ENCODE assay signal across 9 cellular contexts in genomic region chr5:80141681-80142080, GRCh38.
DNase-seq lines count a peak whose midpoint lies in the region; ATAC-seq, FAIRE-seq and TF ChIP-seq lines count a peak whose summit lies in the region.
"Had no signal": no experiment of that assay in that cellular context is flagged by ENCODE, and none has a peak within 500 bp of the region (broad histone marks: within the 10 kb centered on the region; RNA-seq: fewer than 3 reads in every experiment).

No MANE protein-coding gene starts in this region.

- H2BK20ac ChIP-seq in H1 (ENCODE audit: low read length): peak overlapping the region; percentile 88

- H2AK5ac ChIP-seq in H1 (ENCODE audit: low read depth, low read length): peak overlapping the region; percentile 84; the same call in 1 of the 2 replicates

- no peak overlapping the region for H3K23ac ChIP-seq in H1 (ENCODE audit: insufficient read length)

- 0 out of 2 replicates have a peak overlapping the region, but pooled peaks have one; percentile 79 for H4K8ac ChIP-seq in H1 (ENCODE audit: extremely low read depth, insufficient read depth, low read length)

- no peaks in the 10 kb centered on the region for H3K27me3 ChIP-seq in PC-3 (ENCODE audit: low read length)
- H3K27me3 ChIP-seq in H1 (replicated peaks in 1 of 4; ENCODE audit: control insufficient read depth in 3 of 4, extremely low read depth in 1 of 4, insufficient read depth in 3 of 4, low read length in 3 of 4): no peaks in the 10 kb centered on the region
- H3K27me3 ChIP-seq in pancreas: no peaks in the 10 kb centered on the region

- H3K4me3 Mint-ChIP-seq in CD14-positive monocyte (peak overlapping the region in 1 of 2 donors; percentile 77), natural killer cell (no peak overlapping the region)

- peaks cover 37 to 49% of the 10 kb centered on the region in 2 donors for H3K36me3 Mint-ChIP-seq in CD14-positive monocyte
- H3K36me3 Mint-ChIP-seq in natural killer cell: no peaks in the 10 kb centered on the region

- POLR2A ChIA-PET in PC-3 (lab: Charles Lee; ENCODE audit: unreplicated experiment): no interaction called here
- POLR2A ChIA-PET in H1 (lab: Charles Lee; ENCODE audit: partially characterized antibody): interaction anchor here (0.7 to 2.7 kb wide), 13 partner anchors 14 to 118 kb away, joined by 3 to 11 read pairs (median 6); partner anchors contain the start of gene SERINC5

- peak overlapping the region; percentile 89 to 96 (median 94) for H3K27ac Mint-ChIP-seq in CD14-positive monocyte
- no peak overlapping the region for H3K27ac Mint-ChIP-seq in natural killer cell

- CTCF ChIA-PET in PC-3 (lab: Charles Lee) (no interaction called here), H1 (lab: Charles Lee; ENCODE audit: partially characterized antibody) (interaction anchor here (0.7 to 2.9 kb wide), 9 partner anchors 15 to 57 kb away, joined by 3 to 11 read pairs (median 4); no protein-coding TSS in a partner anchor)

- no peak overlapping the region for H3K56ac ChIP-seq in H1 (replicated peaks; ENCODE audit: insufficient read length, low read depth, low read length)

- no peak overlapping the region for H3K27ac ChIP-seq in PC-3 (ENCODE audit: low read length)
- peak overlapping the region; percentile 85 for H3K27ac ChIP-seq in H1 (ENCODE audit: low read depth, low read length)
- H3K27ac ChIP-seq in pancreas: peak overlapping the region in 3 of 4 donors; percentile 34 to 79 (median 66)

- H3K27me3 Mint-ChIP-seq in CD14-positive monocyte (ENCODE audit: low read depth in 3 of 3): no peaks in the 10 kb centered on the region
- no peaks in the 10 kb centered on the region for H3K27me3 Mint-ChIP-seq in natural killer cell (ENCODE audit: low read depth in 2 of 2)

- no peak overlapping the region for H3K4ac ChIP-seq in H1 (replicated peaks; ENCODE audit: insufficient read length, low read depth, low read length)

- H3K4me1 Mint-ChIP-seq in CD14-positive monocyte: peaks cover 91% of the 10 kb centered on the region
- H3K4me1 Mint-ChIP-seq in natural killer cell: no peaks in the 10 kb centered on the region

- no peak for ATAC-seq in PC-3
- no peak for ATAC-seq in pancreas
- no peak for ATAC-seq in natural killer cell

- DNase-seq in CD14-positive monocyte (ENCODE audit: low spot score): no peak
- DNase-seq in PC-3: no peak
- DNase-seq in H1 (ENCODE audit: low read depth in 1 of 2, low spot score in 2 of 2): no peak
- no peak for DNase-seq in pancreas
- no peak for DNase-seq in NCI-H2227 (lab: John Stamatoyannopoulos, UW; ENCODE audit: unreplicated experiment)
- no peak for DNase-seq in natural killer cell
- no peak for DNase-seq in SW 1271 (lab: John Stamatoyannopoulos, UW)
- DNase-seq in NCI-H226: no peak
- DNase-seq: DMS79 had no signal

- no peaks in the 10 kb centered on the region for H3K79me2 ChIP-seq in PC-3 (ENCODE audit: low read length)
- 0 out of 4 replicates have a peak, but pooled peaks cover 0 to 4% of the 10 kb centered on the region in 2 experiments for H3K79me2 ChIP-seq in H1 (ENCODE audit: control insufficient read depth in 1 of 2, insufficient read depth in 2 of 2, low read length in 2 of 2)

- H3K9me2 ChIP-seq in PC-3 (replicated peaks; ENCODE audit: low read length): no peaks in the 10 kb centered on the region

- no peaks in the 10 kb centered on the region for H3K23me2 ChIP-seq in H1 (ENCODE audit: low read depth, low read length)

- peak overlapping the region; percentile 93 for H2BK5ac ChIP-seq in H1 (ENCODE audit: low read depth, low read length)

- TF ChIP-seq POLR2A in H1 (IDR thresholded peaks at IDR 0.05; ENCODE audit: control extremely low read depth in 1 of 2, low read depth in 2 of 2, low read length in 2 of 2): no peak

- no peak overlapping the region for H2BK15ac ChIP-seq in H1 (ENCODE audit: low read length)

- H4K5ac ChIP-seq in H1 (ENCODE audit: insufficient read length, low read depth, low read length): peak overlapping the region; percentile 76

- H3F3A ChIP-seq in PC-3 (ENCODE audit: low read length, unreplicated experiment): no peaks in the 10 kb centered on the region

- H3K18ac ChIP-seq in H1 (ENCODE audit: extremely low read depth, low read length): peak overlapping the region; percentile 98; the same call in 1 of the 2 replicates

- WGBS in H1 (ENCODE audit: extremely low coverage in 1 of 2, insufficient coverage in 1 of 2, insufficient read length in 1 of 2, insufficient replicate concordance in 2 of 2, low coverage in 1 of 2, low lambda C conversion rate in 2 of 2, missing lambda C conversion rate in 1 of 2), 2 experiments: 6% methylated on average over 3 of the region's 3 CpGs; no CpG with 5 or more reads in 1 of the 2 experiments
- 51 to 60% methylated on average over 3 of the region's 3 CpGs for WGBS in pancreas, 2 donors

- H4K91ac ChIP-seq in H1 (replicated peaks; ENCODE audit: insufficient read length, low read length): peak overlapping the region; percentile 45

- peak overlapping the region; percentile 24 for H2BK120ac ChIP-seq in H1 (replicated peaks; ENCODE audit: low read depth, low read length)

- no peak for TF ChIP-seq RAD21 in H1 (IDR thresholded peaks at IDR 0.05 in 1 of 2, conservative IDR thresholded peaks at IDR 0.05 in 1 of 2; ENCODE audit: low read depth in 2 of 2, low read length in 2 of 2)

- H3K9ac ChIP-seq in PC-3 (ENCODE audit: low read length) (no peak overlapping the region), H1 (replicated peaks in 1 of 4; ENCODE audit: extremely low read depth in 1 of 4, low read depth in 3 of 4, low read length in 3 of 4) (peak overlapping the region in 3 of 4 experiments; percentile 29 to 58 (median 45); a peak in 6 of 7 replicates)

- H2BK12ac ChIP-seq in H1 (ENCODE audit: low read depth, low read length): peak overlapping the region; percentile 98

- H3K36me3 ChIP-seq in PC-3 (ENCODE audit: low read depth, low read length): no peaks in the 10 kb centered on the region
- H3K36me3 ChIP-seq in H1 (ENCODE audit: control insufficient read depth in 2 of 4, insufficient read depth in 4 of 4, low read length in 3 of 4): peaks cover 4 to 32% (median 11%) of the 10 kb centered on the region in 4 experiments; a peak in 5 of 8 replicates
- H3K36me3 ChIP-seq in pancreas: no peaks in the 10 kb centered on the region

- no peak for TF ChIP-seq EP300 in H1 (IDR thresholded peaks at IDR 0.05; ENCODE audit: borderline replicate concordance in 1 of 2, low read depth in 2 of 2, low read length in 2 of 2)

- H4K20me1 ChIP-seq in PC-3 (ENCODE audit: low read length) (no peaks in the 10 kb centered on the region), H1 (replicated peaks in 1 of 2; ENCODE audit: control insufficient read depth in 1 of 2, insufficient read depth in 2 of 2, low read length in 2 of 2) (no peaks in the 10 kb centered on the region)

- H3K9me3 ChIP-seq in PC-3 (ENCODE audit: low read length) (no peaks in the 10 kb centered on the region), H1 (ENCODE audit: insufficient read depth in 2 of 2, low read depth in 1 of 2, low read length in 1 of 2) (no peaks in the 10 kb centered on the region), pancreas (no peaks in the 10 kb centered on the region)

- H2AFZ ChIP-seq in PC-3 (ENCODE audit: low read length) (no peak overlapping the region), H1 (ENCODE audit: low read length) (no peak overlapping the region)

- no peak overlapping the region for H3K14ac ChIP-seq in H1 (ENCODE audit: insufficient read length)

- TSS peak; percentile 14 for BruUV-seq in PC-3 (replicated peaks; lab: Mats Ljungman, UMichigan)

- peak; percentile 28 for FAIRE-seq in H1 (lab: Jason Lieb, UNC)
- FAIRE-seq in pancreas (lab: Jason Lieb, UNC): no peak

- no peak overlapping the region for H3K4me2 ChIP-seq in PC-3 (ENCODE audit: low read length)
- peak overlapping the region; percentile 52 to 60 for H3K4me2 ChIP-seq in H1 (ENCODE audit: insufficient read depth in 1 of 2, low read depth in 2 of 2, low read length in 2 of 2)

- no peak overlapping the region for H3K4me3 ChIP-seq in PC-3 (ENCODE audit: low read length)
- peak overlapping the region in 1 of 4 experiments; percentile 23; a peak in 2 of 8 replicates for H3K4me3 ChIP-seq in H1 (ENCODE audit: extremely low read depth in 1 of 4, insufficient read depth in 2 of 4, low read depth in 3 of 4, low read length in 4 of 4)
- no peak overlapping the region for H3K4me3 ChIP-seq in pancreas

- no peaks in the 10 kb centered on the region for H3K9me3 Mint-ChIP-seq in CD14-positive monocyte
- H3K9me3 Mint-ChIP-seq in natural killer cell: no peaks in the 10 kb centered on the region

- TF ChIP-seq CTCF in CD14-positive monocyte (IDR thresholded peaks at IDR 0.05): no peak
- TF ChIP-seq CTCF in PC-3 (conservative IDR thresholded peaks at IDR 0.05; ENCODE audit: low read depth, low read length): no peak
- no peak for TF ChIP-seq CTCF in H1 (IDR thresholded peaks at IDR 0.05; ENCODE audit: control extremely low read depth in 1 of 3, insufficient read depth in 1 of 3, low read depth in 1 of 3, low read length in 3 of 3)
- no peak for TF ChIP-seq CTCF in pancreas (IDR thresholded peaks at IDR 0.05)
- TF ChIP-seq CTCF in natural killer cell (IDR thresholded peaks at IDR 0.05): no peak

- H3K4me1 ChIP-seq in PC-3 (ENCODE audit: insufficient read depth, low read length) (no peaks in the 10 kb centered on the region), H1 (replicated peaks in 1 of 4; ENCODE audit: control insufficient read depth in 3 of 4, insufficient read depth in 4 of 4, low read length in 3 of 4) (peaks cover 16 to 33% (median 26%) of the 10 kb centered on the region in 4 experiments), pancreas (no peaks in the 10 kb centered on the region)

- intact Hi-C loops in CD14-positive monocyte (cut with micrococcal nuclease) (loop anchor here (5.0 to 10.0 kb wide), 2 partner anchors 47 to 126 kb away; no protein-coding TSS in a partner anchor), PC-3 (cut with micrococcal nuclease) (no loop called here), pancreas (cut with DNase I) (no loop called here), natural killer cell (cut with micrococcal nuclease) (no loop called here)

- no peaks in the 10 kb centered on the region for H3K79me1 ChIP-seq in H1 (ENCODE audit: low read depth, low read length)

TF ChIP-seq in H1, 55 proteins besides CTCF, POLR2A, EP300 and RAD21:
- TF ChIP-seq ASH2L (IDR thresholded peaks at IDR 0.05; ENCODE audit: low read length) (peak; percentile 74), SP1 (IDR thresholded peaks at IDR 0.05; ENCODE audit: low read depth, low read length) (peak; percentile 20; the same call in 1 of the 2 replicates), SP2 (IDR thresholded peaks at IDR 0.05; ENCODE audit: low read length) (no peak), SP4 (IDR thresholded peaks at IDR 0.05; ENCODE audit: low read length) (0 out of 2 replicates have a peak, but pooled peaks have one; percentile 41)
TF ChIP-seq in H1: peak in this region for 3.

Comparison
In these comparisons a context has a peak if more than half of its experiments do, and no peak if none do; other contexts are left out.
1. H3K27ac Mint-ChIP-seq: peak in CD14-positive monocyte (7 of 7); none in natural killer cell (0 of 2).
2. intact Hi-C loops: an anchor here in CD14-positive monocyte (5.0 to 10.0 kb wide); none called in PC-3, pancreas and natural killer cell.